3 cellular contexts compared by ENCODE assay signal in the genomic region with DNA sequence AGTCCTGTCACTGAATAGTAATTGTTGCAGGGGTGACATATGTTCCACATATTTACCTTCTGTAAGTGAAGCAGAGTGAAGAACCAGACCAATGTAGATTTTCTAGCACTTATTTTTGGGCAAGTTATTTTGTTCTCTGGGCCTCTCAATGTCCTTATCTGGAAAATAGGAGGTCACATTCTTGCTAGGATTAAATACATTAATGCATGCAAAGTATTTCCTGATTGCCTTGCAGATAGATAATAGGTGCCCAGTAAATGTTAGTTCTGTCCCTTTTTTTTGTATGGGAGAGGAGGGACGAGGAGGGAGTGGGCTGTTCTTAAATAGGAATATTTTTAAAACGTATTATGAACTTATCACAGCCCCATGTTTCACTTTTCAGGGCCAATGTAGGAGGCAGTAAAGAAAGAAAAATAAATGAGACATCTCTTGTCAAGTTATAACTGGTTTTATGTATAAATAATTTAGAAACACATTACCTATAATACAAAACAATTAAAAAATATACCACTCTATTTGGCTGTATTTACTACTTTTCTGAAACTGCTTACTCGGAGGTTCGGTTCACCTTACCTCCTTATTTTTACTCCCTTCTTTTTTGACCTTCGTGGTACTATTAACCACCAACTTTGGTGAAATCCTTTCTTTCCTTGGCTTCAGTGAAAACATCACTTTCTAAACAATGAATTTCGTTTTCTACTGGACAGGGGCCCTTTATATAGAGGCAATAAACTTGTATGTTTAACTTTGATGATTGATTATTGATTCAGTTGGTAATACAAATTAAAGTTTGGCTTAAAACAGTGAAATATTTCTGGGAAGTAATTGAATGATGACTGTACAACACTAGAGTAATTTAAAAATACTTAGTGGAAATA.
A peak's percentile ranks its signal among the peaks of the same experiment; 100 is the strongest.
TF ChIP-seq lines count a peak whose summit lies in the region.

No MANE protein-coding gene starts in this region.

TF ChIP-seq in A549, 52 proteins besides CTCF, POLR2A, EP300 and RAD21:
- TF ChIP-seq MAFK (IDR thresholded peaks at IDR 0.05; ENCODE audit: partially characterized antibody) (peak; percentile 59), JUNB (IDR thresholded peaks at IDR 0.05) (no peak)
- TF ChIP-seq, protein P1, sequence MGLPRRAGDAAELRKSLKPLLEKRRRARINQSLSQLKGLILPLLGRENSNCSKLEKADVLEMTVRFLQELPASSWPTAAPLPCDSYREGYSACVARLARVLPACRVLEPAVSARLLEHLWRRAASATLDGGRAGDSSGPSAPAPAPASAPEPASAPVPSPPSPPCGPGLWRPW (IDR thresholded peaks at IDR 0.05) = no peak

TF ChIP-seq in HEK293, 187 proteins besides CTCF, POLR2A, EP300 and RAD21:
- peak; percentile 91 for TF ChIP-seq PRDM1 (tag by site-specific recombination; IDR thresholded peaks at IDR 0.05)
- TF ChIP-seq SP3 (tag by site-specific recombination; IDR thresholded peaks at IDR 0.05) = no peak
- no peak for TF ChIP-seq ZNF121 (tag by site-specific recombination; IDR thresholded peaks at IDR 0.05)
- no peak for TF ChIP-seq ZNF544 (tag by site-specific recombination; IDR thresholded peaks at IDR 0.05)
- TF ChIP-seq, protein P2, sequence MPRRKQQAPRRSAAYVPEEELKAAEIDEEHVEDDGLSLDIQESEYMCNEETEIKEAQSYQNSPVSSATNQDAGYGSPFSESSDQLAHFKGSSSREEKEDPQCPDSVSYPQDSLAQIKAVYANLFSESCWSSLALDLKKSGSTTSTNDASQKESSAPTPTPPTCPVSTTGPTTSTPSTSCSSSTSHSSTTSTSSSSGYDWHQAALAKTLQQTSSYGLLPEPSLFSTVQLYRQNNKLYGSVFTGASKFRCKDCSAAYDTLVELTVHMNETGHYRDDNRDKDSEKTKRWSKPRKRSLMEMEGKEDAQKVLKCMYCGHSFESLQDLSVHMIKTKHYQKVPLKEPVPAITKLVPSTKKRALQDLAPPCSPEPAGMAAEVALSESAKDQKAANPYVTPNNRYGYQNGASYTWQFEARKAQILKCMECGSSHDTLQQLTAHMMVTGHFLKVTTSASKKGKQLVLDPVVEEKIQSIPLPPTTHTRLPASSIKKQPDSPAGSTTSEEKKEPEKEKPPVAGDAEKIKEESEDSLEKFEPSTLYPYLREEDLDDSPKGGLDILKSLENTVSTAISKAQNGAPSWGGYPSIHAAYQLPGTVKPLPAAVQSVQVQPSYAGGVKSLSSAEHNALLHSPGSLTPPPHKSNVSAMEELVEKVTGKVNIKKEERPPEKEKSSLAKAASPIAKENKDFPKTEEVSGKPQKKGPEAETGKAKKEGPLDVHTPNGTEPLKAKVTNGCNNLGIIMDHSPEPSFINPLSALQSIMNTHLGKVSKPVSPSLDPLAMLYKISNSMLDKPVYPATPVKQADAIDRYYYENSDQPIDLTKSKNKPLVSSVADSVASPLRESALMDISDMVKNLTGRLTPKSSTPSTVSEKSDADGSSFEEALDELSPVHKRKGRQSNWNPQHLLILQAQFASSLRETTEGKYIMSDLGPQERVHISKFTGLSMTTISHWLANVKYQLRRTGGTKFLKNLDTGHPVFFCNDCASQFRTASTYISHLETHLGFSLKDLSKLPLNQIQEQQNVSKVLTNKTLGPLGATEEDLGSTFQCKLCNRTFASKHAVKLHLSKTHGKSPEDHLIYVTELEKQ (tag by site-specific recombination; IDR thresholded peaks at IDR 0.05; ENCODE audit: borderline replicate concordance) = no peak
- TF ChIP-seq GLIS1 (tag by site-specific recombination; IDR thresholded peaks at IDR 0.05) = no peak
- TF ChIP-seq ZNF433 (tag by site-specific recombination; IDR thresholded peaks at IDR 0.05; ENCODE audit: low read depth) = no peak
- TF ChIP-seq, protein P3, sequence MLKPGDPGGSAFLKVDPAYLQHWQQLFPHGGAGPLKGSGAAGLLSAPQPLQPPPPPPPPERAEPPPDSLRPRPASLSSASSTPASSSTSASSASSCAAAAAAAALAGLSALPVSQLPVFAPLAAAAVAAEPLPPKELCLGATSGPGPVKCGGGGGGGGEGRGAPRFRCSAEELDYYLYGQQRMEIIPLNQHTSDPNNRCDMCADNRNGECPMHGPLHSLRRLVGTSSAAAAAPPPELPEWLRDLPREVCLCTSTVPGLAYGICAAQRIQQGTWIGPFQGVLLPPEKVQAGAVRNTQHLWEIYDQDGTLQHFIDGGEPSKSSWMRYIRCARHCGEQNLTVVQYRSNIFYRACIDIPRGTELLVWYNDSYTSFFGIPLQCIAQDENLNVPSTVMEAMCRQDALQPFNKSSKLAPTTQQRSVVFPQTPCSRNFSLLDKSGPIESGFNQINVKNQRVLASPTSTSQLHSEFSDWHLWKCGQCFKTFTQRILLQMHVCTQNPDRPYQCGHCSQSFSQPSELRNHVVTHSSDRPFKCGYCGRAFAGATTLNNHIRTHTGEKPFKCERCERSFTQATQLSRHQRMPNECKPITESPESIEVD (tag by site-specific recombination; IDR thresholded peaks at IDR 0.05) = peak; percentile 42; the same call in 1 of the 2 replicates
- TF ChIP-seq, protein P4, sequence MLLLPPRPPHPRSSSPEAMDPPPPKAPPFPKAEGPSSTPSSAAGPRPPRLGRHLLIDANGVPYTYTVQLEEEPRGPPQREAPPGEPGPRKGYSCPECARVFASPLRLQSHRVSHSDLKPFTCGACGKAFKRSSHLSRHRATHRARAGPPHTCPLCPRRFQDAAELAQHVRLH (tag by site-specific recombination; IDR thresholded peaks at IDR 0.05) = no peak
- TF ChIP-seq, protein P5, sequence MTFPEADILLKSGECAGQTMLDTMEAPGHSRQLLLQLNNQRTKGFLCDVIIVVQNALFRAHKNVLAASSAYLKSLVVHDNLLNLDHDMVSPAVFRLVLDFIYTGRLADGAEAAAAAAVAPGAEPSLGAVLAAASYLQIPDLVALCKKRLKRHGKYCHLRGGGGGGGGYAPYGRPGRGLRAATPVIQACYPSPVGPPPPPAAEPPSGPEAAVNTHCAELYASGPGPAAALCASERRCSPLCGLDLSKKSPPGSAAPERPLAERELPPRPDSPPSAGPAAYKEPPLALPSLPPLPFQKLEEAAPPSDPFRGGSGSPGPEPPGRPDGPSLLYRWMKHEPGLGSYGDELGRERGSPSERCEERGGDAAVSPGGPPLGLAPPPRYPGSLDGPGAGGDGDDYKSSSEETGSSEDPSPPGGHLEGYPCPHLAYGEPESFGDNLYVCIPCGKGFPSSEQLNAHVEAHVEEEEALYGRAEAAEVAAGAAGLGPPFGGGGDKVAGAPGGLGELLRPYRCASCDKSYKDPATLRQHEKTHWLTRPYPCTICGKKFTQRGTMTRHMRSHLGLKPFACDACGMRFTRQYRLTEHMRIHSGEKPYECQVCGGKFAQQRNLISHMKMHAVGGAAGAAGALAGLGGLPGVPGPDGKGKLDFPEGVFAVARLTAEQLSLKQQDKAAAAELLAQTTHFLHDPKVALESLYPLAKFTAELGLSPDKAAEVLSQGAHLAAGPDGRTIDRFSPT (tag by site-specific recombination; IDR thresholded peaks at IDR 0.05) = no peak
- no peak for TF ChIP-seq ZNF24 (tag by site-specific recombination; IDR thresholded peaks at IDR 0.05)
- TF ChIP-seq, protein P6, sequence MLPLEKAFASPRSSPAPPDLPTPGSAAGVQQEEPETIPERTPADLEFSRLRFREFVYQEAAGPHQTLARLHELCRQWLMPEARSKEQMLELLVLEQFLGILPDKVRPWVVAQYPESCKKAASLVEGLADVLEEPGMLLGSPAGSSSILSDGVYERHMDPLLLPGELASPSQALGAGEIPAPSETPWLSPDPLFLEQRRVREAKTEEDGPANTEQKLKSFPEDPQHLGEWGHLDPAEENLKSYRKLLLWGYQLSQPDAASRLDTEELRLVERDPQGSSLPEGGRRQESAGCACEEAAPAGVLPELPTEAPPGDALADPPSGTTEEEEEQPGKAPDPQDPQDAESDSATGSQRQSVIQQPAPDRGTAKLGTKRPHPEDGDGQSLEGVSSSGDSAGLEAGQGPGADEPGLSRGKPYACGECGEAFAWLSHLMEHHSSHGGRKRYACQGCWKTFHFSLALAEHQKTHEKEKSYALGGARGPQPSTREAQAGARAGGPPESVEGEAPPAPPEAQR (tag by site-specific recombination; IDR thresholded peaks at IDR 0.05) = no peak
- TF ChIP-seq ZNF548 (tag by site-specific recombination; IDR thresholded peaks at IDR 0.05) = no peak
- TF ChIP-seq YY1 (tag by site-specific recombination; IDR thresholded peaks at IDR 0.05) = no peak
- peak; percentile 24; the same call in 1 of the 2 replicates for TF ChIP-seq ZBTB17 (tag by site-specific recombination; IDR thresholded peaks at IDR 0.05)
- TF ChIP-seq ZNF48 (tag by site-specific recombination; IDR thresholded peaks at IDR 0.05) = no peak

TF ChIP-seq in HepG2, 621 proteins besides CTCF, POLR2A, EP300 and RAD21:
- TF ChIP-seq RFXANK (CRISPR knock-in tag; IDR thresholded peaks at IDR 0.05) (no peak), PHF20 (CRISPR knock-in tag; IDR thresholded peaks at IDR 0.05) (no peak), MAFF (IDR thresholded peaks at IDR 0.05; ENCODE audit: low read depth, low read length) (peak; percentile 22; the same call in 1 of the 2 replicates), SALL1 (CRISPR knock-in tag; IDR thresholded peaks at IDR 0.05) (no peak), HCFC1 (IDR thresholded peaks at IDR 0.05; ENCODE audit: low read depth, low read length) (no peak), BRCA1 (CRISPR knock-in tag; IDR thresholded peaks at IDR 0.05) (no peak), ZSCAN25 (CRISPR knock-in tag; IDR thresholded peaks at IDR 0.05) (peak; percentile 46; the same call in 1 of the 2 replicates), MAFK (conservative IDR thresholded peaks at IDR 0.05 in 1 of 2, IDR thresholded peaks at IDR 0.05 in 1 of 2; ENCODE audit: low read length in 2 of 2) (peak; percentile 37 to 39; a peak in 3 of 4 replicates)
- TF ChIP-seq, protein P7, sequence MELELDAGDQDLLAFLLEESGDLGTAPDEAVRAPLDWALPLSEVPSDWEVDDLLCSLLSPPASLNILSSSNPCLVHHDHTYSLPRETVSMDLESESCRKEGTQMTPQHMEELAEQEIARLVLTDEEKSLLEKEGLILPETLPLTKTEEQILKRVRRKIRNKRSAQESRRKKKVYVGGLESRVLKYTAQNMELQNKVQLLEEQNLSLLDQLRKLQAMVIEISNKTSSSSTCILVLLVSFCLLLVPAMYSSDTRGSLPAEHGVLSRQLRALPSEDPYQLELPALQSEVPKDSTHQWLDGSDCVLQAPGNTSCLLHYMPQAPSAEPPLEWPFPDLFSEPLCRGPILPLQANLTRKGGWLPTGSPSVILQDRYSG (CRISPR knock-in tag; IDR thresholded peaks at IDR 0.05) = no peak
